In genomic region chr20:34516038-34516873, GRCh38 we compare ENCODE assay signal across 8 cellular contexts. TPM values are rescaled to one million over a fixed set of nuclear protein-coding genes. Genes with fewer than 3 reads are reported as not detected.
A peak's percentile ranks its signal among the peaks of the same experiment; 100 is the strongest.
DNase-seq lines count a peak whose midpoint lies in the region; ATAC-seq and TF ChIP-seq lines count a peak whose summit lies in the region.

Gene DYNLRB1, plus strand, starts transcription at chr20:34516422. Its CDS starts 37 bp downstream, at chr20:34516459.

- H3K27ac Mint-ChIP-seq in activated naive CD8-positive, alpha-beta T cell treated with anti-CD3 and anti-CD28 coated beads, Interleukin-2, amount 10 ng/mL, durations not matched to agents 7 days and 5 days = peak within 1 kb of the TSS; percentile 96
- H3K27ac Mint-ChIP-seq in osteocyte (ENCODE audit: unreplicated experiment) = peak within 1 kb of the TSS; percentile 99

- intact Hi-C loops in head of caudate nucleus (cut with DNase I) = loop anchor here (10.0 kb wide), 1 partner anchor 201 kb away; no protein-coding TSS in a partner anchor

- no peaks in the 10 kb centered on the region for H3K27me3 ChIP-seq in SU-DHL-6 (ENCODE audit: low read length)
- H3K27me3 ChIP-seq in thoracic aorta (replicated peaks; ENCODE audit: insufficient read depth) = no peaks in the 10 kb centered on the region

- H4K20me1 ChIP-seq in SU-DHL-6 (ENCODE audit: low read depth, low read length) = no peaks in the 10 kb centered on the region

- peak within 1 kb of the TSS; percentile 83 for H3K4me3 ChIP-seq in SU-DHL-6 (ENCODE audit: insufficient read depth, low read length, poor library complexity, severe bottlenecking)
- peak within 1 kb of the TSS; percentile 79 for H3K4me3 ChIP-seq in thoracic aorta

- peaks cover 48% of the 10 kb centered on the region for H3K79me2 ChIP-seq in SU-DHL-6 (ENCODE audit: insufficient read depth, low read length)

- ATAC-seq in HG02678 (IDR thresholded peaks at IDR 0.05; ENCODE audit: unreplicated experiment) (peak; percentile 70), thoracic aorta (ENCODE audit: insufficient number of reproducible peaks, low FRiP score, low read depth) (peak; percentile 86)
- peak; percentile 86 for ATAC-seq in activated naive CD8-positive, alpha-beta T cell treated with anti-CD3 and anti-CD28 coated beads, Interleukin-2, amount 10 ng/mL, durations not matched to agents 7 days and 5 days (ENCODE audit: low read depth)

- H3F3A ChIP-seq in SU-DHL-6 (ENCODE audit: insufficient read depth) = 0 out of 2 replicates have a peak, but pooled peaks cover 7% of the 10 kb centered on the region

- no peaks in the 10 kb centered on the region for H3K9me2 ChIP-seq in SU-DHL-6 (replicated peaks; ENCODE audit: insufficient read depth, low read length)

- no peaks in the 10 kb centered on the region for H3K27me3 Mint-ChIP-seq in activated naive CD8-positive, alpha-beta T cell treated with anti-CD3 and anti-CD28 coated beads, Interleukin-2, amount 10 ng/mL, durations not matched to agents 7 days and 5 days
- no peaks in the 10 kb centered on the region for H3K27me3 Mint-ChIP-seq in osteocyte (ENCODE audit: unreplicated experiment)

- TF ChIP-seq POLR2A in GM10847 (IDR thresholded peaks at IDR 0.05; ENCODE audit: extremely low read depth, insufficient read length) = peak; percentile 47

- peak within 1 kb of the TSS; percentile 44 for H3K27ac ChIP-seq in SU-DHL-6 (ENCODE audit: low read depth, low read length)
- peak within 1 kb of the TSS; percentile 86 to 96 for H3K27ac ChIP-seq in thoracic aorta

- no peak for TF ChIP-seq CTCF in SU-DHL-6 (IDR thresholded peaks at IDR 0.05; ENCODE audit: insufficient read depth, low read length, poor library complexity, severe bottlenecking)
- TF ChIP-seq CTCF in osteocyte (IDR thresholded peaks at IDR 0.05) = no peak
- TF ChIP-seq CTCF in thoracic aorta (IDR thresholded peaks at IDR 0.05) = no peak

- H3K9me3 Mint-ChIP-seq in activated naive CD8-positive, alpha-beta T cell treated with anti-CD3 and anti-CD28 coated beads, Interleukin-2, amount 10 ng/mL, durations not matched to agents 7 days and 5 days = no peaks in the 10 kb centered on the region
- H3K9me3 Mint-ChIP-seq in osteocyte (ENCODE audit: unreplicated experiment) = no peaks in the 10 kb centered on the region

- no peaks in the 10 kb centered on the region for H3K9me3 ChIP-seq in SU-DHL-6 (ENCODE audit: insufficient read depth, low read length)
- no peaks in the 10 kb centered on the region for H3K9me3 ChIP-seq in thoracic aorta

- H3K4me3 Mint-ChIP-seq in activated naive CD8-positive, alpha-beta T cell treated with anti-CD3 and anti-CD28 coated beads, Interleukin-2, amount 10 ng/mL, durations not matched to agents 7 days and 5 days = peak within 1 kb of the TSS; percentile 98
- peak within 1 kb of the TSS; percentile 96 for H3K4me3 Mint-ChIP-seq in osteocyte (ENCODE audit: unreplicated experiment)

- peak within 1 kb of the TSS; percentile 90 for H3K4me2 ChIP-seq in SU-DHL-6 (ENCODE audit: low read depth, low read length, poor library complexity, severe bottlenecking)

- H3K36me3 ChIP-seq in SU-DHL-6 (ENCODE audit: low read length) (no peaks in the 10 kb centered on the region), thoracic aorta (no peaks in the 10 kb centered on the region)

- H2AFZ ChIP-seq in SU-DHL-6 (ENCODE audit: low read depth, low read length, severe bottlenecking) = peak within 1 kb of the TSS; percentile 92

- H3K9ac ChIP-seq in SU-DHL-6 (ENCODE audit: low read length) = peak within 1 kb of the TSS; percentile 79

- H3K4me1 ChIP-seq in thoracic aorta (ENCODE audit: control insufficient read depth in 1 of 2, low read depth in 2 of 2) = peaks cover 10 to 43% of the 10 kb centered on the region in 2 donors

- peak; percentile 98 to 99 (median 99) for DNase-seq in NCI-H1417 (lab: John Stamatoyannopoulos, UW)
- peak; percentile 93 for DNase-seq in activated naive CD8-positive, alpha-beta T cell treated with anti-CD3 and anti-CD28 coated beads, Interleukin-2, amount 10 ng/mL, durations not matched to agents 7 days and 5 days
- DNase-seq in head of caudate nucleus = peak; percentile 94 to 99 (median 97)
- DNase-seq in osteocyte (ENCODE audit: extremely low spot score, unreplicated experiment) = peak; percentile 99
- DNase-seq in thoracic aorta (ENCODE audit: low spot score) = peak; percentile 90

- POLR2A ChIA-PET in activated naive CD8-positive, alpha-beta T cell treated with anti-CD3 and anti-CD28 coated beads, Interleukin-2, amount 10 ng/mL, durations not matched to agents 7 days and 5 days (lab: Charles Lee) = interaction anchor here (0.6 to 3.4 kb wide), 21 partner anchors 10 to 1438 kb away, joined by 3 to 29 read pairs (median 4); partner anchors contain the start of genes AHCY, EIF2S2, ITCH and NCOA6

- peaks cover 22% of the 10 kb centered on the region for H3K4me1 Mint-ChIP-seq in activated naive CD8-positive, alpha-beta T cell treated with anti-CD3 and anti-CD28 coated beads, Interleukin-2, amount 10 ng/mL, durations not matched to agents 7 days and 5 days
- peaks cover 34% of the 10 kb centered on the region for H3K4me1 Mint-ChIP-seq in osteocyte (ENCODE audit: unreplicated experiment)

- H3K36me3 Mint-ChIP-seq in activated naive CD8-positive, alpha-beta T cell treated with anti-CD3 and anti-CD28 coated beads, Interleukin-2, amount 10 ng/mL, durations not matched to agents 7 days and 5 days = peaks cover 3% of the 10 kb centered on the region
- peaks cover 8% of the 10 kb centered on the region for H3K36me3 Mint-ChIP-seq in osteocyte (ENCODE audit: unreplicated experiment)

RNA-seq across cellular contexts. Expression of gene DYNLRB1, which starts in this region (rescaled TPM):
- total RNA-seq in activated naive CD8-positive, alpha-beta T cell treated with anti-CD3 and anti-CD28 coated beads, Interleukin-2, amount 10 ng/mL, durations not matched to agents 7 days and 5 days = 10 to 100 TPM; 91.2 to 96.8 TPM
- 160 and 166 TPM in 2 replicates for total RNA-seq in osteocyte
- total RNA-seq in thoracic aorta = 100 to 1,000 TPM; 115 to 138 TPM

Comparison
In these comparisons a context has a peak if more than half of its experiments do, and no peak if none do; other contexts are left out.
1. Peak in every context shown above with its lines: DNase-seq, ATAC-seq, H3K4me3 ChIP-seq and H3K27ac ChIP-seq.